10 cellular contexts compared by ENCODE assay signal in the genomic region with DNA sequence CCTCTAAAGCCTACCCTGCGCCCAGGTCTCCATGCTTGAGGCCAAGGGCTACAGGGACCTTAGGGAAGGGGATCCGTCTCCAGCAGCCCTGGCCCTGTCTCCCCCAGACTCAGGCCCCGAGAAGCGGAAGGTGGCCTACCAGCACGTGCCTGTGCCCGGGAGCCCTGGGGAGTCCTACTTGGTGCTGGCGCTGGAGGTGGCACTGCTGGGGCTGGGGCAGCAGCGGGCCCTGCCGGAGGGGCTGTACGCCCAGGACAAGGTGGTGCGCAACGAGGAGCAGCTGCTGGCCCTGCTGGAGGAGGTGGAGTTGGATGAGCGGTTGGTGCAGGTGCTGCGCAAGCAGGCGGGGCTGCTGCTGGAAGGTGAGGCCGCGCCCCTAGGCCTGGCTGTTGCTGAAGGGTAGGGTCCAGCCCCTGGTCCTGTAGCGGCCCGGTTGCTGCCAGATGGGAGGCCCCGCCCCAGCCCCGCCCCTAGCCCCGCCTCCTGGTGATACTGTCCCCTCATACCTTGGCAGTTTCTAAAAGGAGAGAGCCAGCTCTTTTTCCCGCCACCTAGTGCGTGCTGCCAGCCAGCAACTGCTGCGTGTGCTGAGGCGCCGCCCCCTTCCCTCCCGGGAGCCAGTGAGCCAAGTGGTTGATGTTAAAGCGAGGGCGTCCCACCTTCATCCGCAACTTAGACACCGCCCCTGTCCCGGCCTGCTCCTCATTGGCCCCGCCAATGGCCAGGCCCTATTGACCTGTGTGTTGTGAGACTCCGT. TPM values are rescaled to one million over a fixed set of nuclear protein-coding genes. Genes with fewer than 3 reads are reported as not detected.
DNase-seq lines count a peak whose midpoint lies in the region; ATAC-seq and TF ChIP-seq lines count a peak whose summit lies in the region.
"Had no signal": no experiment of that assay in that cellular context is flagged by ENCODE, and none has a peak within 500 bp of the region (broad histone marks: within the 10 kb centered on the region; RNA-seq: fewer than 3 reads in every experiment).

No MANE protein-coding gene starts in this region.

- peaks cover 4% of the 10 kb centered on the region for H3K4me1 ChIP-seq in left ventricle myocardium inferior

- intact Hi-C loops in left ventricle myocardium inferior (cut with micrococcal nuclease): no loop called here

- no peak for ATAC-seq in GM21390 (IDR thresholded peaks at IDR 0.05; ENCODE audit: unreplicated experiment)

- TF ChIP-seq CTCF in RWPE1 (conservative IDR thresholded peaks at IDR 0.05; ENCODE audit: low read depth) (no peak), left ventricle myocardium inferior (IDR thresholded peaks at IDR 0.05; ENCODE audit: borderline replicate concordance) (no peak)

- H3K27ac ChIP-seq in RWPE1: peak overlapping the region; percentile 4; the same call in 1 of the 2 replicates
- H3K27ac ChIP-seq in left ventricle myocardium inferior (replicated peaks): no peak overlapping the region
- H3K27ac ChIP-seq: HL-60 had no signal

- peak; percentile 37 for DNase-seq in SIG-M5 treated with dmso at 0.1 percent for 504 hours (lab: John Stamatoyannopoulos, UW; ENCODE audit: unreplicated experiment)
- no peak for DNase-seq in SIG-M5 (lab: John Stamatoyannopoulos, UW)
- no peak for DNase-seq in RWPE1 (ENCODE audit: low spot score)
- DNase-seq in left ventricle myocardium inferior: no peak
- peak; percentile 44 for DNase-seq in stimulated activated CD8-positive, alpha-beta memory T cell treated with anti-CD3 and anti-CD28 coated beads, Interleukin-4, amount 100 ng/mL, for 48 hours
- DNase-seq in cerebellar cortex (ENCODE audit: low spot score): no peak
- no peak for DNase-seq in AG08395 (ENCODE audit: low spot score)
- DNase-seq: ACHN had no signal

- peak overlapping the region; percentile 51 for H3K4me3 ChIP-seq in left ventricle myocardium inferior

- H3K36me3 ChIP-seq in left ventricle myocardium inferior: peaks cover 23% of the 10 kb centered on the region

- no peaks in the 10 kb centered on the region for H3K27me3 ChIP-seq in left ventricle myocardium inferior (ENCODE audit: low read depth)

- no peaks in the 10 kb centered on the region for H3K9me3 ChIP-seq in left ventricle myocardium inferior (replicated peaks)

- POLR2A ChIA-PET in RWPE1 (lab: Yijun Ruan, JAX; ENCODE audit: low non-redundant PET): no interaction called here

- CTCF ChIA-PET in RWPE1 (lab: Yijun Ruan, JAX): no interaction called here

RNA-seq across cellular contexts. Expression of a gene that starts 22.6 kb away (rescaled TPM):
- total RNA-seq in left ventricle myocardium inferior: 2.6 TPM

RNA-seq across cellular contexts. Expression of a gene that starts 43.5 kb away (rescaled TPM):
- total RNA-seq in left ventricle myocardium inferior: 97.7 TPM

RNA-seq across cellular contexts. Expression of a gene that starts 53.5 kb away (rescaled TPM):
- 13.7 TPM for total RNA-seq in left ventricle myocardium inferior

RNA-seq across cellular contexts. Expression of a gene that starts 59.1 kb away (rescaled TPM):
- total RNA-seq in left ventricle myocardium inferior: 1.3 TPM

Comparison
In these comparisons a context has a peak if more than half of its experiments do, and no peak if none do; other contexts are left out.
1. DNase-seq: peak in SIG-M5 treated with dmso at 0.1 percent for 504 hours (single experiment) and stimulated activated CD8-positive, alpha-beta memory T cell treated with anti-CD3 and anti-CD28 coated beads, Interleukin-4, amount 100 ng/mL, for 48 hours (single experiment); none in SIG-M5 (single experiment), RWPE1 (single experiment), left ventricle myocardium inferior (single experiment), cerebellar cortex (single experiment) and AG08395 (single experiment).